Comparison of ENCODE assay signal across 8 cellular contexts in the genomic region with DNA sequence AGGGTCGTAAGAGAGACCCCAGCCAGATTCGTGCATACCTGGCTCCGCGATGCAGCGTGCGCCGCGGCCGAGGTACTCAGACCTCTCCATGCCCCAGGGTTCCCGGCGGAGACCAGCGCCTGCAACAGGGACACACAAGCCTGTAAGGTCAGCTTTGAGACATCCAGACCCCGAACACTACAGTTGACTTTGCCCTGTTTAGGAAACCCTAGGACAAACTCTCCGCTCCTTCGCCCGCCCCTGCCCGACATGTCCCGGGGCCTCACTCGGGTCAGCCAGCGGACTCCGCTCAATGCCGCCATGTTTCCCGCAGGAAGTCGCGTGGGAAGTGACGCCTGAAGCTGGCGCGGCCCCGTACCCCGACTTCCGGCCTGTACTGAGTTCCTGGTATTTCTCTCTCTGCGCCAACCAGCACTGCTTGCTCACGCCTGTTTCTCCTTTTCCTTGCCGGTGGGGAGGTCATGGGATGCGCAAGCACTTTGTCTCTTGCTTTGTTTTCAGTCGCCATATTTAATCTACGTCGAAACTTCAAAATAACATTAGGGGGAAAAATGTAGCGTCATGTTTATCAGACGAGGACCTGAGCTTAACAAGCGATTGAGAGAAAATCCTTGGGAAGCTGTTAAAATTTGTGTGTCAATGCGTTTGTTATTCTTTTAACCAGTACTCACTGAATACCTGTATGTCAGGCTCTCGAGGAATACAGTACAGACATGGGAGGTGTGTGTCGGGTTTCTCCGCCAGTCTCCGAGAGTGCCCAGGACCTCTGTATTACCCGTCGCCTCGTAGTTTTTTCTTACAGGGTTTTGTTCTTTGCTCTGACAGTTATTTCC. TPM values are rescaled to one million over a fixed set of nuclear protein-coding genes. Genes with fewer than 3 reads are reported as not detected.
DNase-seq lines count a peak whose midpoint lies in the region; FAIRE-seq and TF ChIP-seq lines count a peak whose summit lies in the region.

A gene (minus strand): TSS at position 330 of the 833 bp plus-strand sequence. CDS start 28 bp downstream, at position 302.

- peaks cover 9 to 30% (median 19%) of the 10 kb centered on the region in 4 donors for H3K4me1 ChIP-seq in stomach

- no peak for TF ChIP-seq RAD21 in neural cell (conservative IDR thresholded peaks at IDR 0.05)

- intact Hi-C loops in stomach (cut with DNase I; ENCODE audit: low total_unique reads), result no loop called here

- peak within 1 kb of the TSS; percentile 66 for H2AFZ ChIP-seq in neural cell (ENCODE audit: low read depth, low read length)

- DNase-seq in EL (peak; percentile 92), H54 (ENCODE audit: insufficient read length, low spot score) (peak; percentile 77), MG63 (peak; percentile 87), SIG-M5 (lab: John Stamatoyannopoulos, UW) (peak; percentile 95), activated gamma-delta T cell (lab: John Stamatoyannopoulos, UW) (peak; percentile 82), fibroblast of the conjunctiva (ENCODE audit: low read depth) (peak; percentile 82), stomach (peak; percentile 93)

- peaks cover 5% of the 10 kb centered on the region for H3F3A ChIP-seq in neural cell (ENCODE audit: insufficient read depth, low read length, poor library complexity, severe bottlenecking)

- no peak for TF ChIP-seq CTCF in neural cell (IDR thresholded peaks at IDR 0.05; ENCODE audit: poor library complexity, severe bottlenecking)
- TF ChIP-seq CTCF in stomach (IDR thresholded peaks at IDR 0.05), result no peak

- TF ChIP-seq EP300 in neural cell (conservative IDR thresholded peaks at IDR 0.05; ENCODE audit: poor library complexity, severe bottlenecking) (peak; percentile 75), stomach (IDR thresholded peaks at IDR 0.05) (no peak)

- peak within 1 kb of the TSS; percentile 94 for H3K27ac ChIP-seq in neural cell (ENCODE audit: low read length)
- peak within 1 kb of the TSS; percentile 63 to 93 (median 87) for H3K27ac ChIP-seq in stomach

- H3K4me3 ChIP-seq in MG63, result peak within 1 kb of the TSS; percentile 74
- peak within 1 kb of the TSS; percentile 82 for H3K4me3 ChIP-seq in neural cell (ENCODE audit: low read length)
- peak within 1 kb of the TSS; percentile 90 to 100 (median 95) for H3K4me3 ChIP-seq in stomach

- peak within 1 kb of the TSS; percentile 81 for H3K9ac ChIP-seq in neural cell (ENCODE audit: low read length)

- no peaks in the 10 kb centered on the region for H4K20me1 ChIP-seq in neural cell (ENCODE audit: insufficient read depth)

- H3K79me2 ChIP-seq in neural cell (replicated peaks; ENCODE audit: insufficient read depth, low read length), result peaks cover 7% of the 10 kb centered on the region

- WGBS in stomach, 5 donors, result 4 to 12% (median 6%) methylated on average over 31 to 49 of the region's 49 CpGs

- no peaks in the 10 kb centered on the region for H3K9me3 ChIP-seq in MG63
- H3K9me3 ChIP-seq in neural cell (ENCODE audit: low read length), result no peaks in the 10 kb centered on the region
- H3K9me3 ChIP-seq in stomach, result no peaks in the 10 kb centered on the region

- no peaks in the 10 kb centered on the region for H3K9me2 ChIP-seq in neural cell (ENCODE audit: insufficient read depth, low read length)

- H3K4me2 ChIP-seq in neural cell (ENCODE audit: low read length), result peak within 1 kb of the TSS; percentile 98

- peaks cover 8% of the 10 kb centered on the region for H3K36me3 ChIP-seq in MG63
- no peaks in the 10 kb centered on the region for H3K36me3 ChIP-seq in neural cell (ENCODE audit: insufficient read depth, low read length)
- peaks cover 23 to 39% (median 38%) of the 10 kb centered on the region in 4 donors for H3K36me3 ChIP-seq in stomach

- TF ChIP-seq POLR2A in H54 (IDR thresholded peaks at IDR 0.05; ENCODE audit: low read depth, low read length) (peak; percentile 81), stomach (IDR thresholded peaks at IDR 0.05) (peak in 1 of 4 donors; percentile 75)

- FAIRE-seq in H54 (lab: Jason Lieb, UNC), result no peak

- no peaks in the 10 kb centered on the region for H3K27me3 ChIP-seq in MG63
- H3K27me3 ChIP-seq in neural cell (ENCODE audit: insufficient read depth, low read depth, low read length), result peaks cover 12% of the 10 kb centered on the region
- no peaks in the 10 kb centered on the region for H3K27me3 ChIP-seq in stomach

TF ChIP-seq in neural cell, 6 proteins besides CTCF, POLR2A, EP300 and RAD21:
- TF ChIP-seq TAF1 (IDR thresholded peaks at IDR 0.05; ENCODE audit: low read depth), result peak; percentile 64
- peak; percentile 88 for TF ChIP-seq MXI1 (conservative IDR thresholded peaks at IDR 0.05; ENCODE audit: poor library complexity, severe bottlenecking)
- peak; percentile 37 for TF ChIP-seq SMC3 (conservative IDR thresholded peaks at IDR 0.05; ENCODE audit: poor library complexity)
- peak; percentile 93 for TF ChIP-seq POLR2AphosphoS5 (IDR thresholded peaks at IDR 0.05)
- no peak for TF ChIP-seq EZH2 (IDR thresholded peaks at IDR 0.05; ENCODE audit: borderline replicate concordance, insufficient read depth, low read length, poor library complexity, severe bottlenecking)
- TF ChIP-seq, protein P1, sequence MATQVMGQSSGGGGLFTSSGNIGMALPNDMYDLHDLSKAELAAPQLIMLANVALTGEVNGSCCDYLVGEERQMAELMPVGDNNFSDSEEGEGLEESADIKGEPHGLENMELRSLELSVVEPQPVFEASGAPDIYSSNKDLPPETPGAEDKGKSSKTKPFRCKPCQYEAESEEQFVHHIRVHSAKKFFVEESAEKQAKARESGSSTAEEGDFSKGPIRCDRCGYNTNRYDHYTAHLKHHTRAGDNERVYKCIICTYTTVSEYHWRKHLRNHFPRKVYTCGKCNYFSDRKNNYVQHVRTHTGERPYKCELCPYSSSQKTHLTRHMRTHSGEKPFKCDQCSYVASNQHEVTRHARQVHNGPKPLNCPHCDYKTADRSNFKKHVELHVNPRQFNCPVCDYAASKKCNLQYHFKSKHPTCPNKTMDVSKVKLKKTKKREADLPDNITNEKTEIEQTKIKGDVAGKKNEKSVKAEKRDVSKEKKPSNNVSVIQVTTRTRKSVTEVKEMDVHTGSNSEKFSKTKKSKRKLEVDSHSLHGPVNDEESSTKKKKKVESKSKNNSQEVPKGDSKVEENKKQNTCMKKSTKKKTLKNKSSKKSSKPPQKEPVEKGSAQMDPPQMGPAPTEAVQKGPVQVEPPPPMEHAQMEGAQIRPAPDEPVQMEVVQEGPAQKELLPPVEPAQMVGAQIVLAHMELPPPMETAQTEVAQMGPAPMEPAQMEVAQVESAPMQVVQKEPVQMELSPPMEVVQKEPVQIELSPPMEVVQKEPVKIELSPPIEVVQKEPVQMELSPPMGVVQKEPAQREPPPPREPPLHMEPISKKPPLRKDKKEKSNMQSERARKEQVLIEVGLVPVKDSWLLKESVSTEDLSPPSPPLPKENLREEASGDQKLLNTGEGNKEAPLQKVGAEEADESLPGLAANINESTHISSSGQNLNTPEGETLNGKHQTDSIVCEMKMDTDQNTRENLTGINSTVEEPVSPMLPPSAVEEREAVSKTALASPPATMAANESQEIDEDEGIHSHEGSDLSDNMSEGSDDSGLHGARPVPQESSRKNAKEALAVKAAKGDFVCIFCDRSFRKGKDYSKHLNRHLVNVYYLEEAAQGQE (IDR thresholded peaks at IDR 0.05; ENCODE audit: borderline replicate concordance), result peak; percentile 73

RNA-seq across cellular contexts. Expression of the gene that starts here (rescaled TPM):
- 122 and 141 TPM in 2 replicates for total RNA-seq in MG63 (2014; rRNA removed; shearing (Covaris generic); ENCODE audit: low replicate concordance)
- polyA plus RNA-seq in neural cell (296 and 307 TPM in 2 replicates), stomach (10 to 100 TPM; 65.2 to 84.6 (median 82.2) TPM)
- polyA minus RNA-seq in neural cell, result 93.0 and 101 TPM in 2 replicates
- total RNA-seq in stomach, result 100 to 1,000 TPM in 2 of 5 donors, 10 to 100 TPM in 2, 1 to 10 TPM in 1; 1.8 to 134 (median 79.9) TPM

Comparison
In these comparisons a context has a peak if more than half of its experiments do, and no peak if none do; other contexts are left out.
1. Peak in every context shown above with its lines: DNase-seq, H3K4me3 ChIP-seq and H3K27ac ChIP-seq.